ENCODE assay signal across 22 cellular contexts in genomic region chr5:68110264-68110663, GRCh38.
A peak's percentile ranks its signal among the peaks of the same experiment; 100 is the strongest.
DNase-seq lines count a peak whose midpoint lies in the region; ATAC-seq and TF ChIP-seq lines count a peak whose summit lies in the region.
"Had no signal": no experiment of that assay in that cellular context is flagged by ENCODE, and none has a peak within 500 bp of the region (broad histone marks: within the 10 kb centered on the region; RNA-seq: fewer than 3 reads in every experiment).

No MANE protein-coding gene starts in this region.

- no peak overlapping the region for H3K23ac ChIP-seq in mesendoderm (ENCODE audit: low read length)

- no peak overlapping the region for H3K27ac Mint-ChIP-seq in endothelial cell (ENCODE audit: unreplicated experiment)
- no peak overlapping the region for H3K27ac Mint-ChIP-seq in activated naive CD4-positive, alpha-beta T cell treated with anti-CD3 and anti-CD28 coated beads for 36 hours

- TF ChIP-seq CTCF in mucosa of descending colon (IDR thresholded peaks at IDR 0.05) (no peak), endothelial cell (IDR thresholded peaks at IDR 0.05; ENCODE audit: unreplicated experiment) (no peak)

- H2BK15ac ChIP-seq in mesendoderm (replicated peaks; ENCODE audit: low read depth), result no peak overlapping the region

- H3K4me1 Mint-ChIP-seq in endothelial cell (ENCODE audit: unreplicated experiment), result no peaks in the 10 kb centered on the region
- peaks cover 4% of the 10 kb centered on the region for H3K4me1 Mint-ChIP-seq in activated naive CD4-positive, alpha-beta T cell treated with anti-CD3 and anti-CD28 coated beads for 36 hours (ENCODE audit: low read depth)
- H3K4me1 Mint-ChIP-seq: CD8-positive, alpha-beta memory T cell had no signal

- H3K9me3 Mint-ChIP-seq in endothelial cell (ENCODE audit: unreplicated experiment), result no peaks in the 10 kb centered on the region
- H3K9me3 Mint-ChIP-seq in activated naive CD4-positive, alpha-beta T cell treated with anti-CD3 and anti-CD28 coated beads for 36 hours, result peaks cover 1% of the 10 kb centered on the region

- H4K8ac ChIP-seq in mesendoderm (ENCODE audit: low read depth, low read length), result no peak overlapping the region

- H3K56ac ChIP-seq in mesendoderm (ENCODE audit: low read length), result no peak overlapping the region

- no peaks in the 10 kb centered on the region for H3K36me3 Mint-ChIP-seq in endothelial cell (ENCODE audit: low read depth, unreplicated experiment)
- H3K36me3 Mint-ChIP-seq in activated naive CD4-positive, alpha-beta T cell treated with anti-CD3 and anti-CD28 coated beads for 36 hours (ENCODE audit: low read depth), result no peaks in the 10 kb centered on the region

- CTCF ChIA-PET in activated naive CD4-positive, alpha-beta T cell treated with anti-CD3 and anti-CD28 coated beads for 36 hours (lab: Charles Lee), result no interaction called here

- H3K27me3 ChIP-seq in mesendoderm (ENCODE audit: insufficient read depth, low read length, poor library complexity), result no peaks in the 10 kb centered on the region
- H3K27me3 ChIP-seq: MG63 had no signal

- H3K4me1 ChIP-seq in mucosa of descending colon (ENCODE audit: low read depth), result no peaks in the 10 kb centered on the region
- no peaks in the 10 kb centered on the region for H3K4me1 ChIP-seq in mesendoderm (ENCODE audit: control insufficient read depth, low read depth, low read length)

- intact Hi-C loops in mucosa of descending colon (cut with DNase I, micrococcal nuclease), result no loop called here
- intact Hi-C loops in activated naive CD4-positive, alpha-beta T cell treated with anti-CD3 and anti-CD28 coated beads for 36 hours (cut with micrococcal nuclease), result no loop called here

- H2AK5ac ChIP-seq in mesendoderm (ENCODE audit: low read length), result no peak overlapping the region

- no peaks in the 10 kb centered on the region for H3K79me2 ChIP-seq in mesendoderm (ENCODE audit: control insufficient read depth, insufficient read depth, low read length)

- no peak overlapping the region for H3K27ac ChIP-seq in mesendoderm (ENCODE audit: low read depth, low read length)
- H3K27ac ChIP-seq: C4-2B, RWPE1 had no signal

- H3K18ac ChIP-seq in mesendoderm (ENCODE audit: low read length), result no peak overlapping the region

- no peaks in the 10 kb centered on the region for H3K79me1 ChIP-seq in mesendoderm (ENCODE audit: low read length)

- H3K4me3 Mint-ChIP-seq in endothelial cell (ENCODE audit: unreplicated experiment), result no peak overlapping the region
- no peak overlapping the region for H3K4me3 Mint-ChIP-seq in activated naive CD4-positive, alpha-beta T cell treated with anti-CD3 and anti-CD28 coated beads for 36 hours
- H3K4me3 Mint-ChIP-seq: CD8-positive, alpha-beta memory T cell had no signal

- ATAC-seq in mucosa of descending colon, result peak; percentile 42

- no peaks in the 10 kb centered on the region for H3K36me3 ChIP-seq in mucosa of descending colon (ENCODE audit: low read depth)
- no peaks in the 10 kb centered on the region for H3K36me3 ChIP-seq in mesendoderm (ENCODE audit: control insufficient read depth, insufficient read depth, low read length)
- H3K36me3 ChIP-seq: MG63 had no signal

- no peak overlapping the region for H3K4me2 ChIP-seq in mesendoderm (ENCODE audit: low read length)
- H3K4me2 ChIP-seq: SK-N-SH had no signal

- no peak overlapping the region for H4K5ac ChIP-seq in mesendoderm (ENCODE audit: low read length)

- no peaks in the 10 kb centered on the region for H3K27me3 Mint-ChIP-seq in endothelial cell (ENCODE audit: unreplicated experiment)
- H3K27me3 Mint-ChIP-seq in activated naive CD4-positive, alpha-beta T cell treated with anti-CD3 and anti-CD28 coated beads for 36 hours (ENCODE audit: low read depth), result no peaks in the 10 kb centered on the region

- no peak overlapping the region for H2BK5ac ChIP-seq in mesendoderm (ENCODE audit: low read length)

- no peaks in the 10 kb centered on the region for H3K9me3 ChIP-seq in mucosa of descending colon
- H3K9me3 ChIP-seq: SK-N-SH had no signal

- no peak overlapping the region for H3K4ac ChIP-seq in mesendoderm (ENCODE audit: low read depth, low read length)

- H3K4me3 ChIP-seq in mucosa of descending colon, result no peak overlapping the region
- no peak overlapping the region for H3K4me3 ChIP-seq in mesendoderm (ENCODE audit: low read length)
- H3K4me3 ChIP-seq: MG63 had no signal

- H3K9ac ChIP-seq in mesendoderm (ENCODE audit: low read length), result no peak overlapping the region
- H3K9ac ChIP-seq: SK-N-SH had no signal

- no CpG with 5 or more reads among the region's 1 CpG for WGBS in mesendoderm (ENCODE audit: extremely low coverage, insufficient coverage, low lambda C conversion rate)

- no peak overlapping the region for H2BK120ac ChIP-seq in mesendoderm (ENCODE audit: low read depth, low read length)

- DNase-seq in NCI-H1417 (lab: John Stamatoyannopoulos, UW), result peak in 2 of 3 experiments; percentile 3 to 36
- DNase-seq in NCI-H1417 treated with DMSO at 0.1 percent for 48 hours (lab: John Stamatoyannopoulos, UW), result no peak
- peak; percentile 9 for DNase-seq in NCI-H1105 treated with DMSO at 0.1 percent for 48 hours (lab: John Stamatoyannopoulos, UW)
- DNase-seq in NCI-H748 (lab: John Stamatoyannopoulos, UW; ENCODE audit: unreplicated experiment), result peak; percentile 73
- no peak for DNase-seq in mucosa of descending colon
- DNase-seq in endothelial cell (ENCODE audit: low spot score), result no peak
- DNase-seq in mesendoderm, result no peak
- no peak for DNase-seq in activated naive CD4-positive, alpha-beta T cell treated with anti-CD3 and anti-CD28 coated beads for 36 hours
- DNase-seq: 8988T; AML-193; CD8-positive, alpha-beta memory T cell; Karpas-422; MG63; NCI-H1048; NCI-H187; NCI-H2107; NK-92 treated with Interleukin-12 subunit alpha and Interleukin-12 subunit beta, amount 100 ng/mL, for 24 hours; SHP77 treated with DMSO at 0.1 percent for 48 hours; SK-N-SH; T-helper 2 cell had no signal

Comparison
In these comparisons a context has a peak if more than half of its experiments do, and no peak if none do; other contexts are left out.
1. DNase-seq: peak in NCI-H1417 (2 of 3), NCI-H1105 treated with DMSO at 0.1 percent for 48 hours (single experiment) and NCI-H748 (single experiment); none in NCI-H1417 treated with DMSO at 0.1 percent for 48 hours (single experiment), mucosa of descending colon (0 of 3), endothelial cell (single experiment), mesendoderm (single experiment) and activated naive CD4-positive, alpha-beta T cell treated with anti-CD3 and anti-CD28 coated beads for 36 hours (single experiment).